Comparison of ENCODE assay signal across 2 cellular contexts in the genomic region with DNA sequence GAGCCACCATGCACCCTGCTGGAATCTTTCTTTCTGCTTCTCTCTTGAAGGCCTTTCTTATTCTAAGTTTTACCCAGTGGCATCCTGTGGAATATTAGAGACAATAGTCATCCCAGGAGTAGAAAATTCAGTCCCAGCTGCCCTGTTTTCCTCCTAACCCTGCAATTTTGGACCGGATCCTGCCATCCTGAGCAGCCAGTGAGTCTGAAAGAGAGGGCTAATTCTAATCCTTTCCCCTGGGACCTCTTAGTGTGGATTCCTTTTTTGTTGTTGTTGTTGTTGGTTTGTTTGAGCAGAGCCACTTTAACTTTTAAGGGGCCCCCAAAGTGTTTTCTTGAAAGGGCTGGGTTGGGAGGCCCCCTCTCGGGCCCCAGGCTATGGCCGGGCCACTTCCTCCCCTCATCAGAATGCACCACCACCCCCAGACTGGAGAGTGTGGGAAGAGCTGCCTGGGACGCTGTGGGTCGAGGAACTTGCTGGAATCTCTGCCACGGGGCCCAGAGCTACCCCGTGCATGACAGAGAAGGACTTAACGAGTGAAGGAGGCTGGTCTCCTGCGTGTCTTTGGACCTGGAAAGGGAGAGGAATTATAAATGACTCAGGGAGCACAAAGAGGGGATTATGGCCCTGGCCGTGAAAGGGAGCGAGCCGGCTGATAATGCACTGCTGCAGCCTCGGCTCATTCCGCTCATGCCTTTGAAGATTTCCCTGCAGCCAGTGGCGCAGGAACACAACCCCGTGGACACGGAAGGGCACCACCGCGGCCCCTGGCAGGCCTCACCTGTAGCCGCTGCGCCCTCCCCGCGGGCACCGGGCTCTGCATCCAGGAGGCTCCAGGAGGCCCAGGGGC.
TF ChIP-seq lines count a peak whose summit lies in the region.

No MANE protein-coding gene starts in this region.

TF ChIP-seq in IMR-90, 13 proteins besides CTCF, POLR2A, EP300 and RAD21:
- no peak for TF ChIP-seq USF2 (IDR thresholded peaks at IDR 0.05; ENCODE audit: low read depth, low read length)
- no peak for TF ChIP-seq CHD1 (IDR thresholded peaks at IDR 0.05; ENCODE audit: low read depth, low read length)
- no peak for TF ChIP-seq RFX5 (IDR thresholded peaks at IDR 0.05; ENCODE audit: low read depth, low read length)
- no peak for TF ChIP-seq RCOR1 (IDR thresholded peaks at IDR 0.05; ENCODE audit: insufficient replicate concordance, low read length)
- no peak for TF ChIP-seq MAFK (IDR thresholded peaks at IDR 0.05; ENCODE audit: low read depth, low read length)
- TF ChIP-seq, protein P1, sequence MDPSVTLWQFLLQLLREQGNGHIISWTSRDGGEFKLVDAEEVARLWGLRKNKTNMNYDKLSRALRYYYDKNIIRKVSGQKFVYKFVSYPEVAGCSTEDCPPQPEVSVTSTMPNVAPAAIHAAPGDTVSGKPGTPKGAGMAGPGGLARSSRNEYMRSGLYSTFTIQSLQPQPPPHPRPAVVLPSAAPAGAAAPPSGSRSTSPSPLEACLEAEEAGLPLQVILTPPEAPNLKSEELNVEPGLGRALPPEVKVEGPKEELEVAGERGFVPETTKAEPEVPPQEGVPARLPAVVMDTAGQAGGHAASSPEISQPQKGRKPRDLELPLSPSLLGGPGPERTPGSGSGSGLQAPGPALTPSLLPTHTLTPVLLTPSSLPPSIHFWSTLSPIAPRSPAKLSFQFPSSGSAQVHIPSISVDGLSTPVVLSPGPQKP (IDR thresholded peaks at IDR 0.05; ENCODE audit: borderline replicate concordance, low read depth, low read length): no peak
- TF ChIP-seq FOS (IDR thresholded peaks at IDR 0.05; ENCODE audit: low read depth, low read length): no peak
- TF ChIP-seq MAZ (IDR thresholded peaks at IDR 0.05; ENCODE audit: borderline replicate concordance, low read depth, low read length): no peak
- TF ChIP-seq MXI1 (IDR thresholded peaks at IDR 0.05; ENCODE audit: borderline replicate concordance, low read depth, low read length): no peak
- TF ChIP-seq NFE2L2 (IDR thresholded peaks at IDR 0.05; ENCODE audit: low read depth, low read length): no peak
- TF ChIP-seq SMC3 (IDR thresholded peaks at IDR 0.05; ENCODE audit: low read depth, low read length): no peak
- no peak for TF ChIP-seq BHLHE40 (IDR thresholded peaks at IDR 0.05; ENCODE audit: low read depth, low read length)
- TF ChIP-seq CEBPB (IDR thresholded peaks at IDR 0.05; ENCODE audit: low read depth, low read length): no peak

TF ChIP-seq in HEK293T, 16 proteins besides CTCF, POLR2A, EP300 and RAD21:
- TF ChIP-seq PKNOX1 (IDR thresholded peaks at IDR 0.05) (no peak), FOXA1 (IDR thresholded peaks at IDR 0.05) (no peak), TARDBP (IDR thresholded peaks at IDR 0.05) (no peak), CTBP1 (IDR thresholded peaks at IDR 0.05; ENCODE audit: borderline replicate concordance) (no peak), BHLHE40 (IDR thresholded peaks at IDR 0.05; ENCODE audit: borderline replicate concordance) (no peak), SUZ12 (IDR thresholded peaks at IDR 0.05) (no peak), ELF4 (IDR thresholded peaks at IDR 0.05) (no peak), SP1 (IDR thresholded peaks at IDR 0.05) (no peak), ZNF384 (IDR thresholded peaks at IDR 0.05) (no peak), HDGF (IDR thresholded peaks at IDR 0.05; ENCODE audit: borderline replicate concordance) (no peak), NFRKB (IDR thresholded peaks at IDR 0.05) (no peak), L3MBTL2 (conservative IDR thresholded peaks at IDR 0.05) (no peak), FOXM1 (IDR thresholded peaks at IDR 0.05; ENCODE audit: borderline replicate concordance) (no peak), FOXK2 (IDR thresholded peaks at IDR 0.05) (no peak), LEF1 (IDR thresholded peaks at IDR 0.05; ENCODE audit: borderline replicate concordance) (no peak), ARNT (IDR thresholded peaks at IDR 0.05) (no peak)
